In genomic region chr7:148084138-148084537, GRCh38 we compare ENCODE assay signal across 8 cellular contexts.
DNase-seq lines count a peak whose midpoint lies in the region; ATAC-seq, FAIRE-seq and TF ChIP-seq lines count a peak whose summit lies in the region.

No MANE protein-coding gene starts in this region.

- WGBS in H1 (ENCODE audit: extremely low coverage in 1 of 2, insufficient coverage in 1 of 2, insufficient read length in 1 of 2, insufficient replicate concordance in 2 of 2, low coverage in 1 of 2, low lambda C conversion rate in 2 of 2, missing lambda C conversion rate in 1 of 2), 2 experiments: 30% methylated on average over 3 of the region's 3 CpGs; no CpG with 5 or more reads in 1 of the 2 experiments

- no peaks in the 10 kb centered on the region for H3K23me2 ChIP-seq in H1 (ENCODE audit: low read depth, low read length)

- no peaks in the 10 kb centered on the region for H4K20me1 ChIP-seq in H1 (replicated peaks in 1 of 2; ENCODE audit: control insufficient read depth in 1 of 2, insufficient read depth in 2 of 2, low read length in 2 of 2)

- peak; percentile 85 for ATAC-seq in GM18519 (IDR thresholded peaks at IDR 0.05; ENCODE audit: low FRiP score, unreplicated experiment)
- no peak for ATAC-seq in GM21825 (IDR thresholded peaks at IDR 0.05; ENCODE audit: unreplicated experiment)
- no peak for ATAC-seq in GM18502 (IDR thresholded peaks at IDR 0.05; ENCODE audit: poor library complexity, unreplicated experiment)

- no peak overlapping the region for H2BK120ac ChIP-seq in H1 (replicated peaks; ENCODE audit: low read depth, low read length)

- H4K91ac ChIP-seq in H1 (replicated peaks; ENCODE audit: insufficient read length, low read length): no peak overlapping the region

- no peaks in the 10 kb centered on the region for H3K79me2 ChIP-seq in H1 (ENCODE audit: control insufficient read depth in 1 of 2, insufficient read depth in 2 of 2, low read length in 2 of 2)

- TF ChIP-seq EP300 in H1 (IDR thresholded peaks at IDR 0.05; ENCODE audit: borderline replicate concordance in 1 of 2, low read depth in 2 of 2, low read length in 2 of 2): no peak

- DNase-seq in BJ (ENCODE audit: low read depth): no peak
- peak; percentile 76 to 77 for DNase-seq in Kasumi-1 (lab: John Stamatoyannopoulos, UW)
- peak; percentile 77 for DNase-seq in OCI-M1 (lab: John Stamatoyannopoulos, UW)
- DNase-seq in H1 (ENCODE audit: low read depth in 1 of 2, low spot score in 2 of 2): peak in 1 of 2 experiments; percentile 19
- peak; percentile 56 for DNase-seq in middle frontal gyrus (ENCODE audit: extremely low spot score, low spot score)

- no peaks in the 10 kb centered on the region for H3K36me3 ChIP-seq in BJ (ENCODE audit: control insufficient read depth, insufficient read depth, low read length)
- H3K36me3 ChIP-seq in H1 (ENCODE audit: control insufficient read depth in 2 of 4, insufficient read depth in 4 of 4, low read length in 3 of 4): no peaks in the 10 kb centered on the region; a peak in 1 of 8 replicates

- H4K8ac ChIP-seq in H1 (ENCODE audit: extremely low read depth, insufficient read depth, low read length): no peak overlapping the region

- no peak overlapping the region for H2BK5ac ChIP-seq in H1 (ENCODE audit: low read depth, low read length)

- H4K5ac ChIP-seq in H1 (ENCODE audit: insufficient read length, low read depth, low read length): no peak overlapping the region

- no peak for TF ChIP-seq POLR2A in H1 (IDR thresholded peaks at IDR 0.05; ENCODE audit: control extremely low read depth in 1 of 2, low read depth in 2 of 2, low read length in 2 of 2)

- H2BK12ac ChIP-seq in H1 (ENCODE audit: low read depth, low read length): no peak overlapping the region

- H3K23ac ChIP-seq in H1 (ENCODE audit: insufficient read length): no peak overlapping the region

- no peak overlapping the region for H2BK20ac ChIP-seq in H1 (ENCODE audit: low read length)

- TF ChIP-seq RAD21 in H1 (IDR thresholded peaks at IDR 0.05 in 1 of 2, conservative IDR thresholded peaks at IDR 0.05 in 1 of 2; ENCODE audit: low read depth in 2 of 2, low read length in 2 of 2): peak; percentile 94 to 95

- H3K27me3 ChIP-seq in BJ (ENCODE audit: control insufficient read depth, insufficient read depth, low read length) (no peaks in the 10 kb centered on the region), H1 (replicated peaks in 1 of 4; ENCODE audit: control insufficient read depth in 3 of 4, extremely low read depth in 1 of 4, insufficient read depth in 3 of 4, low read length in 3 of 4) (no peaks in the 10 kb centered on the region)

- FAIRE-seq in H1 (lab: Jason Lieb, UNC): peak; percentile 97

- H3K9ac ChIP-seq in H1 (replicated peaks in 1 of 4; ENCODE audit: extremely low read depth in 1 of 4, low read depth in 3 of 4, low read length in 3 of 4): no peak overlapping the region

- H3K14ac ChIP-seq in H1 (ENCODE audit: insufficient read length): no peak overlapping the region

- H2AK5ac ChIP-seq in H1 (ENCODE audit: low read depth, low read length): no peak overlapping the region

- no peaks in the 10 kb centered on the region for H3K4me1 ChIP-seq in H1 (replicated peaks in 1 of 4; ENCODE audit: control insufficient read depth in 3 of 4, insufficient read depth in 4 of 4, low read length in 3 of 4)

- peaks cover 3 to 6% of the 10 kb centered on the region in 2 experiments; a peak in 1 of 4 replicates for H3K9me3 ChIP-seq in H1 (ENCODE audit: insufficient read depth in 2 of 2, low read depth in 1 of 2, low read length in 1 of 2)

- no peak overlapping the region for H3K27ac ChIP-seq in H1 (ENCODE audit: low read depth, low read length)

- CTCF ChIA-PET in BJ (lab: Yijun Ruan, JAX) (interaction anchor here (0.6 kb wide), 1 partner anchor 13 kb away, joined by 3 read pairs; no protein-coding TSS in a partner anchor), H1 (lab: Charles Lee; ENCODE audit: partially characterized antibody) (no interaction called here)

- H3K4me2 ChIP-seq in H1 (ENCODE audit: insufficient read depth in 1 of 2, low read depth in 2 of 2, low read length in 2 of 2): no peak overlapping the region

- no peak overlapping the region for H2AFZ ChIP-seq in H1 (ENCODE audit: low read length)

- POLR2A ChIA-PET in BJ (lab: Charles Lee): no interaction called here
- POLR2A ChIA-PET in H1 (lab: Charles Lee; ENCODE audit: partially characterized antibody): no interaction called here

- no peak overlapping the region for H3K18ac ChIP-seq in H1 (ENCODE audit: extremely low read depth, low read length)

- no peaks in the 10 kb centered on the region for H3K79me1 ChIP-seq in H1 (ENCODE audit: low read depth, low read length)

- no peak overlapping the region for H2BK15ac ChIP-seq in H1 (ENCODE audit: low read length)

- peak; percentile 27; the same call in 1 of the 2 replicates for TF ChIP-seq CTCF in BJ (IDR thresholded peaks at IDR 0.05; ENCODE audit: insufficient read depth, low read depth, low read length)
- TF ChIP-seq CTCF in H1 (IDR thresholded peaks at IDR 0.05; ENCODE audit: control extremely low read depth in 1 of 3, insufficient read depth in 1 of 3, low read depth in 1 of 3, low read length in 3 of 3): peak; percentile 26 to 76 (median 60)

- H3K4ac ChIP-seq in H1 (replicated peaks; ENCODE audit: insufficient read length, low read depth, low read length): no peak overlapping the region

- H3K56ac ChIP-seq in H1 (replicated peaks; ENCODE audit: insufficient read length, low read depth, low read length): no peak overlapping the region

- H3K4me3 ChIP-seq in BJ (ENCODE audit: low read depth, low read length) (no peak overlapping the region), H1 (ENCODE audit: extremely low read depth in 1 of 4, insufficient read depth in 2 of 4, low read depth in 3 of 4, low read length in 4 of 4) (no peak overlapping the region)

TF ChIP-seq in H1, 55 proteins besides CTCF, POLR2A, EP300 and RAD21 (continues in another document):
- TF ChIP-seq CHD1 (IDR thresholded peaks at IDR 0.05; ENCODE audit: low read depth, low read length): no peak
- TF ChIP-seq YY1 (IDR thresholded peaks at IDR 0.05; ENCODE audit: low read depth, low read length): no peak
- no peak for TF ChIP-seq RNF2 (IDR thresholded peaks at IDR 0.05; ENCODE audit: borderline replicate concordance, low read depth, low read length, missing control alignments, poor library complexity, severe bottlenecking)
- TF ChIP-seq CEBPB (IDR thresholded peaks at IDR 0.05; ENCODE audit: low read depth, low read length): no peak
- no peak for TF ChIP-seq SP1 (IDR thresholded peaks at IDR 0.05; ENCODE audit: low read depth, low read length)
- no peak for TF ChIP-seq EZH2 (IDR thresholded peaks at IDR 0.05; ENCODE audit: low read depth, low read length, severe bottlenecking)
- TF ChIP-seq E2F6 (IDR thresholded peaks at IDR 0.05): no peak
- no peak for TF ChIP-seq RXRA (IDR thresholded peaks at IDR 0.05; ENCODE audit: insufficient read depth, low read depth, low read length)
- TF ChIP-seq BCL11A (IDR thresholded peaks at IDR 0.05; ENCODE audit: low read depth in 2 of 2, low read length in 2 of 2): no peak
